22 cellular contexts compared by ENCODE assay signal in genomic region chr7:55349126-55349525, GRCh38. TPM values are rescaled to one million over a fixed set of nuclear protein-coding genes. Genes with fewer than 3 reads are reported as not detected.
DNase-seq lines count a peak whose midpoint lies in the region; ATAC-seq and TF ChIP-seq lines count a peak whose summit lies in the region.
"Had no signal": no experiment of that assay in that cellular context is flagged by ENCODE, and none has a peak within 500 bp of the region (broad histone marks: within the 10 kb centered on the region; RNA-seq: fewer than 3 reads in every experiment).

No MANE protein-coding gene starts in this region.

- no peaks in the 10 kb centered on the region for H3K36me3 ChIP-seq in adipocyte (ENCODE audit: control insufficient read depth, insufficient read depth, low read length, severe bottlenecking)
- H3K36me3 ChIP-seq in suprapubic skin, result no peaks in the 10 kb centered on the region
- H3K36me3 ChIP-seq: HAP-1, heart right ventricle, prostate gland, spleen had no signal

- ATAC-seq in left cardiac atrium (peak; percentile 44 to 67), left ventricle myocardium superior (no peak)
- ATAC-seq: natural killer cell had no signal

- H3K4me1 ChIP-seq in adipocyte (ENCODE audit: control insufficient read depth, insufficient read depth, low read length) (peaks cover 12% of the 10 kb centered on the region), suprapubic skin (peaks cover 14% of the 10 kb centered on the region)
- H3K4me1 ChIP-seq: HAP-1, heart right ventricle, prostate gland, spleen had no signal

- no peaks in the 10 kb centered on the region for H3K36me3 Mint-ChIP-seq in activated T-cell treated with anti-CD3 and anti-CD28 coated beads, Interleukin-2, amount 50 U/mL, for 24 hours (ENCODE audit: low read depth)
- H3K36me3 Mint-ChIP-seq: activated naive CD8-positive, alpha-beta T cell treated with anti-CD3 and anti-CD28 coated beads, Interleukin-2, amount 10 ng/mL, durations not matched to agents 7 days and 5 days; natural killer cell had no signal

- no peak for DNase-seq in left cardiac atrium
- DNase-seq in left ventricle myocardium superior, result no peak
- peak; percentile 10 for DNase-seq in adipocyte (ENCODE audit: low read depth)
- DNase-seq in fibroblast of the conjunctiva (ENCODE audit: low read depth), result peak; percentile 14
- DNase-seq in suprapubic skin (ENCODE audit: low spot score in 2 of 2), result no peak
- DNase-seq in activated CD8-positive, alpha-beta memory T cell treated with anti-CD3 and anti-CD28 coated beads for 24 hours, result no peak
- DNase-seq in SKM-1 (lab: John Stamatoyannopoulos, UW; ENCODE audit: unreplicated experiment), result no peak
- no peak for DNase-seq in activated T-cell treated with anti-CD3 and anti-CD28 coated beads, Interleukin-2, amount 50 U/mL, for 24 hours
- DNase-seq: activated naive CD8-positive, alpha-beta T cell treated with anti-CD3 and anti-CD28 coated beads, Interleukin-2, amount 10 ng/mL, durations not matched to agents 7 days and 5 days; effector memory CD4-positive, alpha-beta T cell; GF-D8; heart right ventricle; natural killer cell; NCI-H187; NCI-H2227 treated with DMSO at 0.1 percent for 48 hours; spleen; substantia nigra; T-helper 9 cell had no signal

- H3K27me3 Mint-ChIP-seq in activated T-cell treated with anti-CD3 and anti-CD28 coated beads, Interleukin-2, amount 50 U/mL, for 24 hours, result peaks cover 32% of the 10 kb centered on the region

- H3K27me3 ChIP-seq in adipocyte (replicated peaks; ENCODE audit: control insufficient read depth, insufficient read depth, low read length) (peaks cover 4% of the 10 kb centered on the region), suprapubic skin (peaks cover 11% of the 10 kb centered on the region)

- H3K4me1 Mint-ChIP-seq in activated T-cell treated with anti-CD3 and anti-CD28 coated beads, Interleukin-2, amount 50 U/mL, for 24 hours (ENCODE audit: low read depth), result peaks cover 11% of the 10 kb centered on the region
- H3K4me1 Mint-ChIP-seq: activated naive CD8-positive, alpha-beta T cell treated with anti-CD3 and anti-CD28 coated beads, Interleukin-2, amount 10 ng/mL, durations not matched to agents 7 days and 5 days; natural killer cell had no signal

- H3K27ac ChIP-seq in suprapubic skin, result peak overlapping the region; percentile 45
- H3K27ac ChIP-seq: A549, heart right ventricle, prostate gland, spleen had no signal

- H3K27ac Mint-ChIP-seq in activated T-cell treated with anti-CD3 and anti-CD28 coated beads, Interleukin-2, amount 50 U/mL, for 24 hours, result no peak overlapping the region
- H3K27ac Mint-ChIP-seq: activated naive CD8-positive, alpha-beta T cell treated with anti-CD3 and anti-CD28 coated beads, Interleukin-2, amount 10 ng/mL, durations not matched to agents 7 days and 5 days; natural killer cell had no signal

- no peak for TF ChIP-seq EP300 in suprapubic skin (IDR thresholded peaks at IDR 0.05)

- no peak for TF ChIP-seq CTCF in suprapubic skin (IDR thresholded peaks at IDR 0.05)

- H3K4me3 ChIP-seq in adipocyte (ENCODE audit: low read length) (no peak overlapping the region), suprapubic skin (no peak overlapping the region)
- H3K4me3 ChIP-seq: A549, HAP-1, heart right ventricle, lung, prostate gland, spleen had no signal

- no peaks in the 10 kb centered on the region for H3K9me3 Mint-ChIP-seq in activated T-cell treated with anti-CD3 and anti-CD28 coated beads, Interleukin-2, amount 50 U/mL, for 24 hours
- H3K9me3 Mint-ChIP-seq: activated naive CD8-positive, alpha-beta T cell treated with anti-CD3 and anti-CD28 coated beads, Interleukin-2, amount 10 ng/mL, durations not matched to agents 7 days and 5 days; natural killer cell had no signal

- no peak for TF ChIP-seq POLR2A in suprapubic skin (IDR thresholded peaks at IDR 0.05)

- H3K9ac ChIP-seq in adipocyte (ENCODE audit: low read length), result no peak overlapping the region

- H3K9me3 ChIP-seq in adipocyte (ENCODE audit: control insufficient read depth, low read length), result no peaks in the 10 kb centered on the region
- no peaks in the 10 kb centered on the region for H3K9me3 ChIP-seq in suprapubic skin
- H3K9me3 ChIP-seq: A549, HAP-1, heart right ventricle, prostate gland had no signal

- WGBS in suprapubic skin, result 29% methylated on average over 2 of the region's 2 CpGs

- intact Hi-C loops in left cardiac atrium (cut with DNase I), result no loop called here
- intact Hi-C loops in left ventricle myocardium superior (cut with micrococcal nuclease), result no loop called here

- no peak overlapping the region for H3K4me3 Mint-ChIP-seq in activated T-cell treated with anti-CD3 and anti-CD28 coated beads, Interleukin-2, amount 50 U/mL, for 24 hours
- H3K4me3 Mint-ChIP-seq: activated naive CD8-positive, alpha-beta T cell treated with anti-CD3 and anti-CD28 coated beads, Interleukin-2, amount 10 ng/mL, durations not matched to agents 7 days and 5 days; natural killer cell had no signal

RNA-seq across cellular contexts. Expression of gene LANCL2, which starts 16.0 kb away (rescaled TPM):
- total RNA-seq in left cardiac atrium (10 to 100 TPM in 1 of 2 donors, 1 to 10 TPM in 1; 6.7 to 10.9 TPM), left ventricle myocardium superior (8.4 TPM), suprapubic skin (10 to 100 TPM; 11.4 to 22.9 (median 17.7) TPM)

Comparison
In these comparisons a context has a peak if more than half of its experiments do, and no peak if none do; other contexts are left out.
1. DNase-seq: peak in adipocyte (single experiment) and fibroblast of the conjunctiva (single experiment); none in left cardiac atrium (single experiment), left ventricle myocardium superior (single experiment), suprapubic skin (0 of 2), activated CD8-positive, alpha-beta memory T cell treated with anti-CD3 and anti-CD28 coated beads for 24 hours (single experiment), SKM-1 (single experiment) and activated T-cell treated with anti-CD3 and anti-CD28 coated beads, Interleukin-2, amount 50 U/mL, for 24 hours (single experiment).